In the genomic region with DNA sequence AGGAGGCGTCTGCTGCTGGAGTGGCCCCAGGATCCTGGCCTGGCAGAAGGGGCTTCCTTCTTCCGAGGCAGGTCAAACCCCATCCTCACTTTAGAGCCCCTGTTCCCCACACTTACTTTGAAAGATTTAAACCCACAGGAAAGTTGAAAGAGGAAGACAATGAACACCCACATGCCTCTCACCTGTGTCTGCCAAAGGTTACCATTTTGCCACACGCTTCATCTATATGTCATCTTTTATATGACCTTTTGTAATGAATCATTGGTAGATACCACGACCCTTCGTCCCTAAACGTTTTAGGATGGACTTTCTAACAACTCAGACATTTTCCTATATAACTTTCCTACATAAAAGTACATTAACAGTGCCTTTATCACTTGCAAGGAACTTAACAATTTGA, we compare ENCODE assay signal across 5 cellular contexts.
"Had no signal": no experiment of that assay in that cellular context is flagged by ENCODE, and none has a peak within 500 bp of the region (broad histone marks: within the 10 kb centered on the region; RNA-seq: fewer than 3 reads in every experiment).

No MANE protein-coding gene starts in this region.

- H3K27ac Mint-ChIP-seq: GM23338, IgD-negative memory B cell had no signal

- H3K4me1 Mint-ChIP-seq: IgD-negative memory B cell had no signal

- ATAC-seq: GM23338, HepG2 had no signal

- H3K27me3 Mint-ChIP-seq: IgD-negative memory B cell had no signal

- DNase-seq: H9, HCEC 1CT had no signal

- H3K9me3 Mint-ChIP-seq: GM23338, H9, IgD-negative memory B cell had no signal

- H3K4me3 Mint-ChIP-seq: GM23338, H9, IgD-negative memory B cell had no signal
